ENCODE assay signal across 17 cellular contexts in the genomic region with DNA sequence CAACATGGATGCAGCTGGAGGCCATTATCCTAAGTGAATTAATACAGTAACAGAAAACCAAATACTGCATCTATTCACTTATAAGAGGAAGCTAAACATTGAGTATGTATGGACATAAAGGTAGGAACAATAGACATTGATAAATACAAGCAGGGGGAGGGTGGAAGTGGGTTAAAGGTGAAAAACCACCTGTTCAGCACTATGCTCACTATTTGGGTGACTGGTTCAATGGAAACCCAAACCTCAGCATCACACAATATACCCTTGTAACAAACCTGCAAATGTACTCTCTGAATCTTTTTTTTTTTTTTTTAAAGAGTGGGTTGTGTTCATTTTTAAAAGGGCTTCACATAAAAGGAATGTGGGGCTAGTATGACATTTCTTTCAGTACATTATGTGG. TPM values are rescaled to one million over a fixed set of nuclear protein-coding genes. Genes with fewer than 3 reads are reported as not detected.
DNase-seq lines count a peak whose midpoint lies in the region; ATAC-seq and FAIRE-seq lines count a peak whose summit lies in the region.
"Had no signal": no experiment of that assay in that cellular context is flagged by ENCODE, and none has a peak within 500 bp of the region (broad histone marks: within the 10 kb centered on the region; RNA-seq: fewer than 3 reads in every experiment).

No MANE protein-coding gene starts in this region.

- no peak overlapping the region for H3K4me3 Mint-ChIP-seq in activated T-cell treated with anti-CD3 and anti-CD28 coated beads, Interleukin-2, amount 50 U/mL, for 24 hours
- no peak overlapping the region for H3K4me3 Mint-ChIP-seq in activated naive CD8-positive, alpha-beta T cell
- no peak overlapping the region for H3K4me3 Mint-ChIP-seq in natural killer cell treated with Interleukin-12 subunit alpha and Interleukin-12 subunit beta and Interleukin-15 and Interleukin-18, amount 100 ng/mL, for 72 hours
- H3K4me3 Mint-ChIP-seq: H9 had no signal

- no peaks in the 10 kb centered on the region for H3K27me3 Mint-ChIP-seq in activated T-cell treated with anti-CD3 and anti-CD28 coated beads, Interleukin-2, amount 50 U/mL, for 24 hours
- no peaks in the 10 kb centered on the region for H3K27me3 Mint-ChIP-seq in activated naive CD8-positive, alpha-beta T cell
- no peaks in the 10 kb centered on the region for H3K27me3 Mint-ChIP-seq in natural killer cell treated with Interleukin-12 subunit alpha and Interleukin-12 subunit beta and Interleukin-15 and Interleukin-18, amount 100 ng/mL, for 72 hours

- no peaks in the 10 kb centered on the region for H3K9me3 Mint-ChIP-seq in activated T-cell treated with anti-CD3 and anti-CD28 coated beads, Interleukin-2, amount 50 U/mL, for 24 hours
- H3K9me3 Mint-ChIP-seq in activated naive CD8-positive, alpha-beta T cell (ENCODE audit: low read depth): no peaks in the 10 kb centered on the region
- H3K9me3 Mint-ChIP-seq in natural killer cell treated with Interleukin-12 subunit alpha and Interleukin-12 subunit beta and Interleukin-15 and Interleukin-18, amount 100 ng/mL, for 72 hours: no peaks in the 10 kb centered on the region
- H3K9me3 Mint-ChIP-seq: H9 had no signal

- peaks cover 29% of the 10 kb centered on the region for H3K4me1 Mint-ChIP-seq in activated T-cell treated with anti-CD3 and anti-CD28 coated beads, Interleukin-2, amount 50 U/mL, for 24 hours (ENCODE audit: low read depth)
- peaks cover 8% of the 10 kb centered on the region for H3K4me1 Mint-ChIP-seq in activated naive CD8-positive, alpha-beta T cell (ENCODE audit: low read depth)
- H3K4me1 Mint-ChIP-seq in natural killer cell treated with Interleukin-12 subunit alpha and Interleukin-12 subunit beta and Interleukin-15 and Interleukin-18, amount 100 ng/mL, for 72 hours (ENCODE audit: low read depth in 2 of 2): peaks cover 47 to 48% of the 10 kb centered on the region in 2 donors

- H3K27ac Mint-ChIP-seq in activated T-cell treated with anti-CD3 and anti-CD28 coated beads, Interleukin-2, amount 50 U/mL, for 24 hours: peak overlapping the region; percentile 84
- peak overlapping the region; percentile 58 for H3K27ac Mint-ChIP-seq in activated naive CD8-positive, alpha-beta T cell
- peak overlapping the region; percentile 36 to 60 for H3K27ac Mint-ChIP-seq in natural killer cell treated with Interleukin-12 subunit alpha and Interleukin-12 subunit beta and Interleukin-15 and Interleukin-18, amount 100 ng/mL, for 72 hours
- H3K27ac Mint-ChIP-seq: H9 had no signal

- peaks cover 99% of the 10 kb centered on the region for H3K36me3 Mint-ChIP-seq in activated T-cell treated with anti-CD3 and anti-CD28 coated beads, Interleukin-2, amount 50 U/mL, for 24 hours (ENCODE audit: low read depth)
- peaks cover 8% of the 10 kb centered on the region for H3K36me3 Mint-ChIP-seq in activated naive CD8-positive, alpha-beta T cell
- peaks cover 69% of the 10 kb centered on the region for H3K36me3 Mint-ChIP-seq in natural killer cell treated with Interleukin-12 subunit alpha and Interleukin-12 subunit beta and Interleukin-15 and Interleukin-18, amount 100 ng/mL, for 72 hours

- DNase-seq in activated T-cell treated with anti-CD3 and anti-CD28 coated beads, Interleukin-2, amount 50 U/mL, for 24 hours: no peak
- no peak for DNase-seq in activated T-cell treated with anti-CD3 and anti-CD28 coated beads, Interleukin-2, amount 50 U/mL, for 48 hours
- DNase-seq in GM18507 (ENCODE audit: extremely low spot score, insufficient read length, low read depth) (no peak), HUDEP-2 (lab: John Stamatoyannopoulos, UW; ENCODE audit: unreplicated experiment in 76 of 76) (no peak), COR-L47 (lab: John Stamatoyannopoulos, UW) (no peak), glomerular visceral epithelial cell (ENCODE audit: extremely low spot score) (no peak)
- no peak for DNase-seq in natural killer cell treated with Interleukin-12 subunit alpha and Interleukin-12 subunit beta and Interleukin-15 and Interleukin-18, amount 100 ng/mL, for 72 hours (ENCODE audit: low spot score)
- DNase-seq: DMS 273 treated with DMSO at 0.1 percent for 48 hours, H9, KG1, NCI-H1048, NCI-H1694 treated with DMSO at 0.1 percent for 48 hours, NCI-H510A, OCI-M1 had no signal

- ATAC-seq in natural killer cell treated with Interleukin-12 subunit alpha and Interleukin-12 subunit beta and Interleukin-15 and Interleukin-18, amount 100 ng/mL, for 72 hours: no peak

- FAIRE-seq in GM18507 (lab: Jason Lieb, UNC): peak; percentile 46

RNA-seq across cellular contexts. Expression of gene CPB2, which starts 26.9 kb away (rescaled TPM):
- total RNA-seq in natural killer cell treated with Interleukin-12 subunit alpha and Interleukin-12 subunit beta and Interleukin-15 and Interleukin-18, amount 100 ng/mL, for 72 hours: not detected
- total RNA-seq: H9, M059J, SJSA1 had no signal

RNA-seq across cellular contexts. Expression of gene LCP1, which starts 50.3 kb away (rescaled TPM):
- total RNA-seq in natural killer cell treated with Interleukin-12 subunit alpha and Interleukin-12 subunit beta and Interleukin-15 and Interleukin-18, amount 100 ng/mL, for 72 hours: 1,000 to 10,000 TPM in 1 of 2 donors, 100 to 1,000 TPM in 1; 844 to 1,356 TPM
